In genomic region chr12:132873724-132874123, GRCh38 we compare ENCODE assay signal across 23 cellular contexts. TPM values are rescaled to one million over a fixed set of nuclear protein-coding genes. Genes with fewer than 3 reads are reported as not detected.
DNase-seq lines count a peak whose midpoint lies in the region; ATAC-seq and FAIRE-seq lines count a peak whose summit lies in the region.
"Had no signal": no experiment of that assay in that cellular context is flagged by ENCODE, and none has a peak within 500 bp of the region (broad histone marks: within the 10 kb centered on the region; RNA-seq: fewer than 3 reads in every experiment).

No MANE protein-coding gene starts in this region.

- CTCF ChIA-PET in activated CD4-positive, alpha-beta T cell treated with anti-CD3 and anti-CD28 coated beads for 36 hours (lab: Charles Lee) = interaction anchor here (1.3 kb wide), 2 partner anchors 31 to 35 kb away, joined by 4 read pairs; no protein-coding TSS in a partner anchor
- CTCF ChIA-PET in CD4-positive, alpha-beta memory T cell (lab: Charles Lee; ENCODE audit: partially characterized antibody) = interaction anchor here (1.1 kb wide), 1 partner anchor 31 kb away, joined by 3 read pairs; no protein-coding TSS in a partner anchor
- CTCF ChIA-PET in naive thymus-derived CD4-positive, alpha-beta T cell (lab: Charles Lee) = interaction anchor here (1.0 kb wide), 1 partner anchor 14 kb away, joined by 3 read pairs; the partner anchor contains the start of gene CHFR

- FAIRE-seq in HTR-8/SVneo (lab: Jason Lieb, UNC) = no peak
- FAIRE-seq: astrocyte, GM12892 had no signal

- POLR2A ChIA-PET in activated CD4-positive, alpha-beta T cell treated with anti-CD3 and anti-CD28 coated beads for 36 hours (lab: Charles Lee) = interaction anchor here (0.7 kb wide), 1 partner anchor 571 kb away, joined by 3 read pairs; no protein-coding TSS in a partner anchor
- POLR2A ChIA-PET in CD4-positive, alpha-beta memory T cell (lab: Charles Lee; ENCODE audit: partially characterized antibody) = interaction anchor here (1.1 to 2.0 kb wide), 2 partner anchors 12 to 14 kb away, joined by 5 to 8 read pairs; partner anchors contain the start of gene CHFR
- POLR2A ChIA-PET in naive thymus-derived CD4-positive, alpha-beta T cell (lab: Charles Lee) = interaction anchor here (1.5 to 2.9 kb wide), 3 partner anchors 13 to 44 kb away, joined by 4 to 25 read pairs (median 8); partner anchors contain the start of genes CHFR and GOLGA3

- peaks cover 18% of the 10 kb centered on the region for H3K4me1 Mint-ChIP-seq in activated CD4-positive, alpha-beta T cell treated with anti-CD3 and anti-CD28 coated beads for 36 hours
- H3K4me1 Mint-ChIP-seq in CD4-positive, alpha-beta memory T cell = peaks cover 13 to 22% (median 15%) of the 10 kb centered on the region in 4 donors
- H3K4me1 Mint-ChIP-seq in naive thymus-derived CD4-positive, alpha-beta T cell = peaks cover 8 to 37% (median 25%) of the 10 kb centered on the region in 7 donors

- H3K36me3 ChIP-seq in CD4-positive, alpha-beta memory T cell (ENCODE audit: insufficient read depth, low read length) = peaks cover 42% of the 10 kb centered on the region
- peaks cover 0 to 73% (median 24%) of the 10 kb centered on the region in 3 experiments for H3K36me3 ChIP-seq in naive thymus-derived CD4-positive, alpha-beta T cell (ENCODE audit: control insufficient read depth in 2 of 3, insufficient read depth in 3 of 3, low read length in 3 of 3)

- peaks cover 41% of the 10 kb centered on the region for H3K36me3 Mint-ChIP-seq in activated CD4-positive, alpha-beta T cell treated with anti-CD3 and anti-CD28 coated beads for 36 hours (ENCODE audit: low read depth)
- H3K36me3 Mint-ChIP-seq in CD4-positive, alpha-beta memory T cell = peaks cover 30 to 63% of the 10 kb centered on the region in 2 donors
- H3K36me3 Mint-ChIP-seq in naive thymus-derived CD4-positive, alpha-beta T cell = peaks cover 3 to 45% (median 29%) of the 10 kb centered on the region in 5 donors

- ATAC-seq in activated CD4-positive, alpha-beta T cell treated with anti-CD3 and anti-CD28 coated beads for 36 hours = peak; percentile 50
- ATAC-seq in naive thymus-derived CD4-positive, alpha-beta T cell = no peak
- no peak for ATAC-seq in GM18517 (IDR thresholded peaks at IDR 0.05; ENCODE audit: unreplicated experiment)
- ATAC-seq: heart left ventricle, left cardiac atrium had no signal

- H3K9me3 Mint-ChIP-seq in activated CD4-positive, alpha-beta T cell treated with anti-CD3 and anti-CD28 coated beads for 36 hours (ENCODE audit: low read depth) = no peaks in the 10 kb centered on the region
- no peaks in the 10 kb centered on the region for H3K9me3 Mint-ChIP-seq in CD4-positive, alpha-beta memory T cell
- no peaks in the 10 kb centered on the region for H3K9me3 Mint-ChIP-seq in naive thymus-derived CD4-positive, alpha-beta T cell
- H3K9me3 Mint-ChIP-seq: central memory CD8-positive, alpha-beta T cell; memory B cell had no signal

- no peak overlapping the region for H3K4me3 ChIP-seq in CD4-positive, alpha-beta memory T cell (ENCODE audit: low read length in 2 of 2)
- no peak overlapping the region for H3K4me3 ChIP-seq in naive thymus-derived CD4-positive, alpha-beta T cell (ENCODE audit: low read length)
- H3K4me3 ChIP-seq: heart left ventricle had no signal

- H3K27ac Mint-ChIP-seq in activated CD4-positive, alpha-beta T cell treated with anti-CD3 and anti-CD28 coated beads for 36 hours = peak overlapping the region; percentile 61
- peak overlapping the region in 6 of 7 donors; percentile 42 to 86 (median 65) for H3K27ac Mint-ChIP-seq in CD4-positive, alpha-beta memory T cell
- peak overlapping the region; percentile 69 to 93 (median 86) for H3K27ac Mint-ChIP-seq in naive thymus-derived CD4-positive, alpha-beta T cell
- H3K27ac Mint-ChIP-seq: B cell had no signal

- no peaks in the 10 kb centered on the region for H3K27me3 Mint-ChIP-seq in activated CD4-positive, alpha-beta T cell treated with anti-CD3 and anti-CD28 coated beads for 36 hours
- H3K27me3 Mint-ChIP-seq in CD4-positive, alpha-beta memory T cell = no peaks in the 10 kb centered on the region
- H3K27me3 Mint-ChIP-seq in naive thymus-derived CD4-positive, alpha-beta T cell = no peaks in the 10 kb centered on the region
- H3K27me3 Mint-ChIP-seq: B cell; central memory CD8-positive, alpha-beta T cell; memory B cell had no signal

- peaks cover 19% of the 10 kb centered on the region for H3K4me1 ChIP-seq in CD4-positive, alpha-beta memory T cell (ENCODE audit: insufficient read depth, low read length)
- peaks cover 4 to 19% of the 10 kb centered on the region in 2 donors for H3K4me1 ChIP-seq in naive thymus-derived CD4-positive, alpha-beta T cell (ENCODE audit: control insufficient read depth in 2 of 2, insufficient read depth in 2 of 2, low read length in 2 of 2)
- H3K4me1 ChIP-seq: heart left ventricle, spleen had no signal

- H3K9me3 ChIP-seq in CD4-positive, alpha-beta memory T cell (ENCODE audit: control insufficient read depth in 1 of 2, low read length in 2 of 2) = no peaks in the 10 kb centered on the region
- H3K9me3 ChIP-seq in naive thymus-derived CD4-positive, alpha-beta T cell (ENCODE audit: control insufficient read depth in 2 of 3, low read length in 3 of 3) = no peaks in the 10 kb centered on the region
- H3K9me3 ChIP-seq: heart left ventricle, spleen had no signal

- no peak overlapping the region for H3K27ac ChIP-seq in CD4-positive, alpha-beta memory T cell (ENCODE audit: low read depth, low read length)
- H3K27ac ChIP-seq in naive thymus-derived CD4-positive, alpha-beta T cell (ENCODE audit: low read depth, low read length) = peak overlapping the region; percentile 62
- H3K27ac ChIP-seq: epithelial cell of prostate, heart left ventricle had no signal

- intact Hi-C loops in activated CD4-positive, alpha-beta T cell treated with anti-CD3 and anti-CD28 coated beads for 36 hours (cut with DNase I, micrococcal nuclease) = no loop called here
- intact Hi-C loops in CD4-positive, alpha-beta memory T cell (cut with micrococcal nuclease) = no loop called here
- intact Hi-C loops in naive thymus-derived CD4-positive, alpha-beta T cell (cut with micrococcal nuclease) = loop anchor here (2.0 kb wide), 1 partner anchor 13 kb away; the partner anchor contains the start of gene CHFR (in 2 of the 2)

- no peak overlapping the region for H3K4me3 Mint-ChIP-seq in activated CD4-positive, alpha-beta T cell treated with anti-CD3 and anti-CD28 coated beads for 36 hours
- H3K4me3 Mint-ChIP-seq in CD4-positive, alpha-beta memory T cell = no peak overlapping the region
- peak overlapping the region in 8 of 10 donors; percentile 40 to 75 (median 64) for H3K4me3 Mint-ChIP-seq in naive thymus-derived CD4-positive, alpha-beta T cell
- H3K4me3 Mint-ChIP-seq: B cell, memory B cell had no signal

- no peaks in the 10 kb centered on the region for H3K27me3 ChIP-seq in CD4-positive, alpha-beta memory T cell (ENCODE audit: insufficient read depth, low read length)
- no peaks in the 10 kb centered on the region for H3K27me3 ChIP-seq in naive thymus-derived CD4-positive, alpha-beta T cell (ENCODE audit: control insufficient read depth in 2 of 2, insufficient read depth in 2 of 2, low read length in 2 of 2)
- H3K27me3 ChIP-seq: heart left ventricle, spleen had no signal

- peak; percentile 36 for DNase-seq in activated CD4-positive, alpha-beta T cell treated with anti-CD3 and anti-CD28 coated beads for 36 hours
- DNase-seq in activated CD4-positive, alpha-beta T cell treated with anti-CD3 and anti-CD28 coated beads, Interleukin-2, amount 50 U/mL, for 4 hours = no peak
- no peak for DNase-seq in CD4-positive, alpha-beta memory T cell
- peak; percentile 34 to 37 for DNase-seq in activated T-cell treated with anti-CD3 and anti-CD28 coated beads, Interleukin-2, amount 50 U/mL, for 48 hours
- DNase-seq in naive thymus-derived CD4-positive, alpha-beta T cell = no peak
- DNase-seq in HTR-8/SVneo (ENCODE audit: insufficient read length, low spot score) (no peak), NCI-H1417 (lab: John Stamatoyannopoulos, UW) (no peak)
- DNase-seq: activated effector memory CD4-positive, alpha-beta T cell treated with anti-CD3 and anti-CD28 coated beads, Interleukin-2, amount 50 U/mL, for 16 hours; heart left ventricle; KG1; left cardiac atrium; NCI-H187; NCI-H774; spleen; substantia nigra; SW 1271 had no signal

RNA-seq across cellular contexts. Expression of gene CHFR, which starts 13.7 kb away (rescaled TPM):
- total RNA-seq in activated CD4-positive, alpha-beta T cell treated with anti-CD3 and anti-CD28 coated beads for 36 hours = 10 to 100 TPM; 36.5 to 36.8 TPM
- total RNA-seq in CD4-positive, alpha-beta memory T cell = 10 to 100 TPM; 67.6 to 79.4 TPM
- polyA plus RNA-seq in CD4-positive, alpha-beta memory T cell = 10 to 100 TPM; 31.6 to 33.6 TPM
- 10 to 100 TPM; 66.7 to 97.8 (median 81.7) TPM for total RNA-seq in naive thymus-derived CD4-positive, alpha-beta T cell
- 10 to 100 TPM; 25.2 to 44.4 TPM for polyA plus RNA-seq in naive thymus-derived CD4-positive, alpha-beta T cell

RNA-seq across cellular contexts. Expression of gene GOLGA3, which starts 45.1 kb away (rescaled TPM):
- total RNA-seq in activated CD4-positive, alpha-beta T cell treated with anti-CD3 and anti-CD28 coated beads for 36 hours = 10 to 100 TPM; 36.7 to 38.5 TPM
- total RNA-seq in CD4-positive, alpha-beta memory T cell = 10 to 100 TPM; 64.1 to 67.6 TPM
- polyA plus RNA-seq in CD4-positive, alpha-beta memory T cell = 10 to 100 TPM in 1 of 2 donors, under 1 TPM in 1; 0.35 to 12.5 TPM
- 10 to 100 TPM; 46.3 to 65.7 (median 63.6) TPM for total RNA-seq in naive thymus-derived CD4-positive, alpha-beta T cell
- polyA plus RNA-seq in naive thymus-derived CD4-positive, alpha-beta T cell = 10 to 100 TPM; 11.7 to 16.6 TPM

Comparison
In these comparisons a context has a peak if more than half of its experiments do, and no peak if none do; other contexts are left out.
1. DNase-seq: peak in activated CD4-positive, alpha-beta T cell treated with anti-CD3 and anti-CD28 coated beads for 36 hours (single experiment) and activated T-cell treated with anti-CD3 and anti-CD28 coated beads, Interleukin-2, amount 50 U/mL, for 48 hours (2 of 2); none in activated CD4-positive, alpha-beta T cell treated with anti-CD3 and anti-CD28 coated beads, Interleukin-2, amount 50 U/mL, for 4 hours (0 of 2), CD4-positive, alpha-beta memory T cell (0 of 5), naive thymus-derived CD4-positive, alpha-beta T cell (0 of 9), HTR-8/SVneo (single experiment) and NCI-H1417 (0 of 3).
2. H3K4me3 Mint-ChIP-seq: peak in naive thymus-derived CD4-positive, alpha-beta T cell (8 of 10); none in activated CD4-positive, alpha-beta T cell treated with anti-CD3 and anti-CD28 coated beads for 36 hours (single experiment) and CD4-positive, alpha-beta memory T cell (0 of 8).
3. intact Hi-C loops: an anchor here in naive thymus-derived CD4-positive, alpha-beta T cell (2.0 kb wide); none called in activated CD4-positive, alpha-beta T cell treated with anti-CD3 and anti-CD28 coated beads for 36 hours and CD4-positive, alpha-beta memory T cell.
4. Peak in every context shown above with its lines, with median percentiles within 50 percentile points of each other: H3K27ac Mint-ChIP-seq.